In the genomic region with DNA sequence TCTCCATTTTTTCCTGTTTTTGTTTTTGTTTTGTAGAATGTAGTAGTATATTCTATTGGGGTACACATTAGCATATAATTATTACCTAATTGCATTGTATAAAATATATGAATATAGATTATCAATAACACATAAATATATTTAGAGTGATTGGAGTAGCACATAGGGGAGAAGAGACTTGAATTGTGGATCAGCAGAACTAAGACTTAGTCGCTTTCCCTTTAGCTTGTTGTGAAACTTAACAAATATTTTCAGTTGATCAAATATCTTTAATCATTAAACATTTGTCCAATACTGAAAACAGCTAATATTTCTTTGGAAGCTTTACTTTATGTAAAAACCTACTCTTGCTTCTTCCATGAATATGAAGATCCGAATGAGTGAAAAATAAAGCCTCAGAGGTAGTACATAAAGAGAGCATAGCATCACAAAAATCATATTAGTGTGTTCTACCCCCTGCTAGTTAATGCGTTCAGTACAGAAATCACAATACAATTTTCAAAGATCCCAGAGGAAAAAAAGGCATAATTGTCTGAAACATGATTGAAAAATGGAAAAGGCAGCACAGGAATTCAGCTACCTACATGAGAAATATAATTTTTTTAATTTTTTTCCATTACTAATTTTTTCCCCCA, we compare ENCODE assay signal across 35 cellular contexts.
"Had no signal": no experiment of that assay in that cellular context is flagged by ENCODE, and none has a peak within 500 bp of the region (broad histone marks: within the 10 kb centered on the region; RNA-seq: fewer than 3 reads in every experiment).

No MANE protein-coding gene starts in this region.

- H3K36me3 ChIP-seq: MG63 had no signal

- H3K4me3 ChIP-seq: MG63 had no signal

- DNase-seq: Karpas-422, Kasumi-1, MG63, MM.1S, MV-4-11, NCI-H1048, NCI-H1092, NCI-H1092 treated with DMSO at 0.1 percent for 48 hours, NCI-H1105, NCI-H1105 treated with DMSO at 0.1 percent for 48 hours, NCI-H1417, NCI-H1417 treated with DMSO at 0.1 percent for 48 hours, NCI-H1436, NCI-H1436 treated with DMSO at 0.1 percent for 48 hours, NCI-H146, NCI-H1694, NCI-H1694 treated with DMSO at 0.1 percent for 48 hours, NCI-H187, NCI-H187 treated with DMSO at 0.1 percent for 48 hours, NCI-H1930, NCI-H2029, NCI-H2029 treated with DMSO at 0.1 percent for 48 hours, NCI-H2081, NCI-H2081 treated with DMSO at 0.1 percent for 48 hours, NCI-H2107, NCI-H2171, NCI-H2171 treated with DMSO at 0.1 percent for 48 hours, NCI-H2227 treated with DMSO at 0.1 percent for 48 hours, NCI-H226, NCI-H345, NCI-H446, NCI-H446 treated with DMSO at 0.1 percent for 48 hours, NCI-H510A, NCI-H510A treated with DMSO at 0.1 percent for 48 hours had no signal

- H3K9me3 ChIP-seq: MG63 had no signal

- H3K9ac ChIP-seq: KMS-11 had no signal

- H3K4me2 ChIP-seq: KMS-11 had no signal

- H3K27me3 ChIP-seq: MG63 had no signal

- H3K27ac ChIP-seq: KMS-11 had no signal
